Comparison of ENCODE assay signal across 1 cellular context in the genomic region with DNA sequence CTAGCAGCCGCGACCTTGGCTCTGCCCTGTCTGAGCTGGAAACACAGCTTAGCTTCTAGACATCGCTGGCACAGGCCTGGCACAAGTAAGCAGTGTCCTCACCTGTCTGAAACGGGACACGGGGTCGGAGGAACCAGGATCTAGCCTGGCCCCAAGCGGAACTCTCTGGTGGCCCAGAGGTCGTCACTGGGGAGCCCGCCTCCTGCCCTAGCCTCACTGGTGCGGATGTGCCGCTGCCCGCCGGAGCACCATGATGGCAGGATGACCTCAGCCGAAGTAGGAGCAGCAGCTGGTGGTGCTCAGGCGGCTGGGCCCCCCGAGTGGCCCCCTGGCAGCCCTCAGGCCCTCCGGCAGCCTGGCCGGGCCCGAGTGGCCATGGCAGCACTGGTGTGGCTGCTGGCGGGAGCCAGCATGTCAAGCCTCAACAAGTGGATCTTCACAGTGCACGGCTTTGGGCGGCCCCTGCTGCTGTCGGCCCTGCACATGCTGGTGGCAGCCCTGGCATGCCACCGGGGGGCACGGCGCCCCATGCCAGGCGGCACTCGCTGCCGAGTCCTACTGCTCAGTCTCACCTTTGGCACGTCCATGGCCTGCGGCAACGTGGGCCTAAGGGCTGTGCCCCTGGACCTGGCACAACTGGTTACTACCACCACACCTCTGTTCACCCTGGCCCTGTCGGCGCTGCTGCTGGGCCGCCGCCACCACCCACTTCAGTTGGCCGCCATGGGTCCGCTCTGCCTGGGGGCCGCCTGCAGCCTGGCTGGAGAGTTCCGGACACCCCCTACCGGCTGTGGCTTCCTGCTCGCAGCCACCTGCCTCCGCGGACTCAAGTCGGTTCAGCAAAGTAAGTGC.
TF ChIP-seq lines count a peak whose summit lies in the region.

No MANE protein-coding gene starts in this region.

TF ChIP-seq in A549, 52 proteins besides CTCF, POLR2A, EP300 and RAD21:
- TF ChIP-seq HOXA7 (CRISPR knock-in tag; IDR thresholded peaks at IDR 0.05) (no peak), BCL3 (IDR thresholded peaks at IDR 0.05) (no peak), MAFK (IDR thresholded peaks at IDR 0.05; ENCODE audit: partially characterized antibody) (no peak), FOSB (CRISPR knock-in tag; IDR thresholded peaks at IDR 0.05) (no peak), CHD4 (IDR thresholded peaks at IDR 0.05; ENCODE audit: borderline replicate concordance) (no peak), ATOH8 (CRISPR knock-in tag; IDR thresholded peaks at IDR 0.05; ENCODE audit: low read depth) (no peak), RFX5 (IDR thresholded peaks at IDR 0.05) (no peak), ELK1 (IDR thresholded peaks at IDR 0.05; ENCODE audit: low read depth, low read length) (no peak), CHD2 (IDR thresholded peaks at IDR 0.05; ENCODE audit: low read length, partially characterized antibody) (no peak), HDAC2 (IDR thresholded peaks at IDR 0.05) (no peak), EHMT2 (IDR thresholded peaks at IDR 0.05; ENCODE audit: low read depth) (no peak), JUN (IDR thresholded peaks at IDR 0.05) (no peak), CEBPB (IDR thresholded peaks at IDR 0.05) (no peak), ZNF302 (CRISPR knock-in tag; IDR thresholded peaks at IDR 0.05) (no peak)
